1 cellular context compared by ENCODE assay signal in the genomic region with DNA sequence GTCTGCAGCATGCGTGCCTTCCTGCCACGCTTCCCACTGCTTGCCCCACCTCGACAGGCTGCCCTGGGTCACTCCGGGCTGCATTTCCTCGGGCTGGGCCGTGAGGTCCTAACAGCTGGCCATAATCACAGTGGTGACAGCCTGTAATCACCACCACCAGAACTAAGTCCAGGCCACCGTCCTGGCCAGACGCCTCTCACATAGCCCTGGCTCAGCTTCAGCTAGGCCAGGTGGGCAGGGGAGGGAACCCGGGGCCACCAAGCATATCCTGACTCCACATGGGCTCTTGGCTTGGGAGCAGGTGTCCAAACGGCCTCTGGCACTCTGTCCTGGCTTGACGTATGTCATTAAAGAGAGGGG.
TF ChIP-seq lines count a peak whose summit lies in the region.

No MANE protein-coding gene starts in this region.

TF ChIP-seq in HepG2, 621 proteins besides CTCF, POLR2A, EP300 and RAD21 (continued from another document):
- TF ChIP-seq, protein P1, sequence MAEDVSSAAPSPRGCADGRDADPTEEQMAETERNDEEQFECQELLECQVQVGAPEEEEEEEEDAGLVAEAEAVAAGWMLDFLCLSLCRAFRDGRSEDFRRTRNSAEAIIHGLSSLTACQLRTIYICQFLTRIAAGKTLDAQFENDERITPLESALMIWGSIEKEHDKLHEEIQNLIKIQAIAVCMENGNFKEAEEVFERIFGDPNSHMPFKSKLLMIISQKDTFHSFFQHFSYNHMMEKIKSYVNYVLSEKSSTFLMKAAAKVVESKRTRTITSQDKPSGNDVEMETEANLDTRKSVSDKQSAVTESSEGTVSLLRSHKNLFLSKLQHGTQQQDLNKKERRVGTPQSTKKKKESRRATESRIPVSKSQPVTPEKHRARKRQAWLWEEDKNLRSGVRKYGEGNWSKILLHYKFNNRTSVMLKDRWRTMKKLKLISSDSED (CRISPR knock-in tag; IDR thresholded peaks at IDR 0.05): no peak
- TF ChIP-seq THAP9 (CRISPR knock-in tag; IDR thresholded peaks at IDR 0.05; ENCODE audit: borderline replicate concordance): no peak
- no peak for TF ChIP-seq PTBP1 (IDR thresholded peaks at IDR 0.05; ENCODE audit: low read depth, low read length, poor library complexity, severe bottlenecking)
- TF ChIP-seq, protein P2, sequence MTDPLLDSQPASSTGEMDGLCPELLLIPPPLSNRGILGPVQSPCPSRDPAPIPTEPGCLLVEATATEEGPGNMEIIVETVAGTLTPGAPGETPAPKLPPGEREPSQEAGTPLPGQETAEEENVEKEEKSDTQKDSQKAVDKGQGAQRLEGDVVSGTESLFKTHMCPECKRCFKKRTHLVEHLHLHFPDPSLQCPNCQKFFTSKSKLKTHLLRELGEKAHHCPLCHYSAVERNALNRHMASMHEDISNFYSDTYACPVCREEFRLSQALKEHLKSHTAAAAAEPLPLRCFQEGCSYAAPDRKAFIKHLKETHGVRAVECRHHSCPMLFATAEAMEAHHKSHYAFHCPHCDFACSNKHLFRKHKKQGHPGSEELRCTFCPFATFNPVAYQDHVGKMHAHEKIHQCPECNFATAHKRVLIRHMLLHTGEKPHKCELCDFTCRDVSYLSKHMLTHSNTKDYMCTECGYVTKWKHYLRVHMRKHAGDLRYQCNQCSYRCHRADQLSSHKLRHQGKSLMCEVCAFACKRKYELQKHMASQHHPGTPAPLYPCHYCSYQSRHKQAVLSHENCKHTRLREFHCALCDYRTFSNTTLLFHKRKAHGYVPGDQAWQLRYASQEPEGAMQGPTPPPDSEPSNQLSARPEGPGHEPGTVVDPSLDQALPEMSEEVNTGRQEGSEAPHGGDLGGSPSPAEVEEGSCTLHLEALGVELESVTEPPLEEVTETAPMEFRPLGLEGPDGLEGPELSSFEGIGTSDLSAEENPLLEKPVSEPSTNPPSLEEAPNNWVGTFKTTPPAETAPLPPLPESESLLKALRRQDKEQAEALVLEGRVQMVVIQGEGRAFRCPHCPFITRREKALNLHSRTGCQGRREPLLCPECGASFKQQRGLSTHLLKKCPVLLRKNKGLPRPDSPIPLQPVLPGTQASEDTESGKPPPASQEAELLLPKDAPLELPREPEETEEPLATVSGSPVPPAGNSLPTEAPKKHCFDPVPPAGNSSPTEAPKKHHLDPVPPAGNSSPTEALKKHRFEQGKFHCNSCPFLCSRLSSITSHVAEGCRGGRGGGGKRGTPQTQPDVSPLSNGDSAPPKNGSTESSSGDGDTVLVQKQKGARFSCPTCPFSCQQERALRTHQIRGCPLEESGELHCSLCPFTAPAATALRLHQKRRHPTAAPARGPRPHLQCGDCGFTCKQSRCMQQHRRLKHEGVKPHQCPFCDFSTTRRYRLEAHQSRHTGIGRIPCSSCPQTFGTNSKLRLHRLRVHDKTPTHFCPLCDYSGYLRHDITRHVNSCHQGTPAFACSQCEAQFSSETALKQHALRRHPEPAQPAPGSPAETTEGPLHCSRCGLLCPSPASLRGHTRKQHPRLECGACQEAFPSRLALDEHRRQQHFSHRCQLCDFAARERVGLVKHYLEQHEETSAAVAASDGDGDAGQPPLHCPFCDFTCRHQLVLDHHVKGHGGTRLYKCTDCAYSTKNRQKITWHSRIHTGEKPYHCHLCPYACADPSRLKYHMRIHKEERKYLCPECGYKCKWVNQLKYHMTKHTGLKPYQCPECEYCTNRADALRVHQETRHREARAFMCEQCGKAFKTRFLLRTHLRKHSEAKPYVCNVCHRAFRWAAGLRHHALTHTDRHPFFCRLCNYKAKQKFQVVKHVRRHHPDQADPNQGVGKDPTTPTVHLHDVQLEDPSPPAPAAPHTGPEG (CRISPR knock-in tag; IDR thresholded peaks at IDR 0.05): no peak
- TF ChIP-seq ZNF567 (CRISPR knock-in tag; IDR thresholded peaks at IDR 0.05; ENCODE audit: borderline replicate concordance): no peak
- no peak for TF ChIP-seq NR3C1 (CRISPR knock-in tag; IDR thresholded peaks at IDR 0.05)
- no peak for TF ChIP-seq HDAC2 (CRISPR knock-in tag; IDR thresholded peaks at IDR 0.05)
- TF ChIP-seq ZNF256 (CRISPR knock-in tag; conservative IDR thresholded peaks at IDR 0.05): no peak
- TF ChIP-seq SKI (IDR thresholded peaks at IDR 0.05; ENCODE audit: partially characterized antibody): no peak
- TF ChIP-seq KLF15 (CRISPR knock-in tag; IDR thresholded peaks at IDR 0.05; ENCODE audit: borderline replicate concordance): no peak
- TF ChIP-seq ZBTB34 (CRISPR knock-in tag; IDR thresholded peaks at IDR 0.05): no peak
- TF ChIP-seq BCL6 (CRISPR knock-in tag; IDR thresholded peaks at IDR 0.05): no peak
- no peak for TF ChIP-seq ZNF607 (CRISPR knock-in tag; IDR thresholded peaks at IDR 0.05; ENCODE audit: borderline replicate concordance)
- TF ChIP-seq ZMAT3 (CRISPR knock-in tag; conservative IDR thresholded peaks at IDR 0.05): no peak
- TF ChIP-seq TRIM22 (IDR thresholded peaks at IDR 0.05): no peak
